ENCODE assay signal across 8 cellular contexts in genomic region chr16:31869511-31870201, GRCh38. TPM values are rescaled to one million over a fixed set of nuclear protein-coding genes. Genes with fewer than 3 reads are reported as not detected.
DNase-seq lines count a peak whose midpoint lies in the region; ATAC-seq, FAIRE-seq and TF ChIP-seq lines count a peak whose summit lies in the region.

No MANE protein-coding gene starts in this region.

- peaks cover 21% of the 10 kb centered on the region for H3F3A ChIP-seq in SU-DHL-6 (ENCODE audit: insufficient read depth)

- H3K27ac Mint-ChIP-seq in mesothelial cell of epicardium, result no peak overlapping the region

- H4K20me1 ChIP-seq in SU-DHL-6 (ENCODE audit: low read depth, low read length), result 0 out of 2 replicates have a peak, but pooled peaks cover under 1% of the 10 kb centered on the region

- TF ChIP-seq CTCF in SU-DHL-6 (IDR thresholded peaks at IDR 0.05; ENCODE audit: insufficient read depth, low read length, poor library complexity, severe bottlenecking) (no peak), kidney epithelial cell (IDR thresholded peaks at IDR 0.05; ENCODE audit: insufficient read depth, low read length, poor library complexity, severe bottlenecking) (no peak), mesothelial cell of epicardium (IDR thresholded peaks at IDR 0.05; ENCODE audit: unreplicated experiment) (no peak)

- peak overlapping the region; percentile 25 for H3K4me3 ChIP-seq in SU-DHL-6 (ENCODE audit: insufficient read depth, low read length, poor library complexity, severe bottlenecking)
- no peak overlapping the region for H3K4me3 ChIP-seq in kidney epithelial cell (ENCODE audit: low read depth, low read length)

- peaks cover 10% of the 10 kb centered on the region for H3K79me2 ChIP-seq in SU-DHL-6 (ENCODE audit: insufficient read depth, low read length)

- peaks cover 3% of the 10 kb centered on the region for H3K4me1 Mint-ChIP-seq in mesothelial cell of epicardium

- no peaks in the 10 kb centered on the region for H3K27me3 ChIP-seq in SU-DHL-6 (ENCODE audit: low read length)
- no peaks in the 10 kb centered on the region for H3K27me3 ChIP-seq in kidney epithelial cell (ENCODE audit: control insufficient read depth, insufficient read depth, low read length)

- peaks cover 31% of the 10 kb centered on the region for H3K27me3 Mint-ChIP-seq in mesothelial cell of epicardium (ENCODE audit: low read depth)

- no peaks in the 10 kb centered on the region for H3K9me2 ChIP-seq in SU-DHL-6 (replicated peaks; ENCODE audit: insufficient read depth, low read length)

- no peaks in the 10 kb centered on the region for H3K36me3 Mint-ChIP-seq in mesothelial cell of epicardium

- H3K36me3 ChIP-seq in SU-DHL-6 (ENCODE audit: low read length) (no peaks in the 10 kb centered on the region), kidney epithelial cell (ENCODE audit: control insufficient read depth, insufficient read depth, low read length) (no peaks in the 10 kb centered on the region)

- peak overlapping the region; percentile 32 for H3K4me2 ChIP-seq in SU-DHL-6 (ENCODE audit: low read depth, low read length, poor library complexity, severe bottlenecking)

- peak overlapping the region; percentile 10; the same call in 1 of the 2 replicates for H3K9ac ChIP-seq in SU-DHL-6 (ENCODE audit: low read length)

- peak overlapping the region; percentile 70 for H2AFZ ChIP-seq in SU-DHL-6 (ENCODE audit: low read depth, low read length, severe bottlenecking)

- H3K27ac ChIP-seq in SU-DHL-6 (ENCODE audit: low read depth, low read length), result 0 out of 2 replicates have a peak overlapping the region, but pooled peaks have one; percentile 18

- no peak for DNase-seq in GM18507 (ENCODE audit: extremely low spot score, insufficient read length, low read depth)
- peak; percentile 40 for DNase-seq in amniotic epithelial cell (ENCODE audit: low read depth)
- DNase-seq in kidney epithelial cell (ENCODE audit: low read depth), result peak; percentile 74
- peak; percentile 58 to 59 for DNase-seq in stimulated activated CD8-positive, alpha-beta memory T cell treated with anti-CD3 and anti-CD28 coated beads, Interleukin-15, amount 100 ng/mL, for 48 hours (ENCODE audit: low read depth in 2 of 2)
- DNase-seq in mesothelial cell of epicardium (ENCODE audit: low spot score in 2 of 2, unreplicated experiment in 2 of 2), result no peak
- DNase-seq in HuH-7 (ENCODE audit: low spot score), result no peak

- peak; percentile 46 for ATAC-seq in HG03558 (IDR thresholded peaks at IDR 0.05; ENCODE audit: extremely low read depth, unreplicated experiment)

- H3K9me3 Mint-ChIP-seq in mesothelial cell of epicardium, result no peaks in the 10 kb centered on the region

- FAIRE-seq in GM18507 (lab: Jason Lieb, UNC), result peak; percentile 84

- H3K9me3 ChIP-seq in SU-DHL-6 (ENCODE audit: insufficient read depth, low read length), result no peaks in the 10 kb centered on the region

- H3K4me3 Mint-ChIP-seq in mesothelial cell of epicardium, result no peak overlapping the region

RNA-seq across cellular contexts. Expression of gene ZNF267, which starts 4.0 kb away (rescaled TPM):
- total RNA-seq in kidney epithelial cell (16.5 and 32.3 TPM in 2 replicates), mesothelial cell of epicardium (12.9 to 14.2 TPM (median 13.5 TPM) in 3 replicates)

Comparison
In these comparisons a context has a peak if more than half of its experiments do, and no peak if none do; other contexts are left out.
1. DNase-seq: peak in amniotic epithelial cell (single experiment), kidney epithelial cell (single experiment) and stimulated activated CD8-positive, alpha-beta memory T cell treated with anti-CD3 and anti-CD28 coated beads, Interleukin-15, amount 100 ng/mL, for 48 hours (2 of 2); none in GM18507 (single experiment), mesothelial cell of epicardium (0 of 2) and HuH-7 (single experiment).